21 cellular contexts compared by ENCODE assay signal in genomic region chr4:1385373-1386340, GRCh38. TPM values are rescaled to one million over a fixed set of nuclear protein-coding genes. Genes with fewer than 3 reads are reported as not detected.
DNase-seq lines count a peak whose midpoint lies in the region; ATAC-seq, FAIRE-seq and TF ChIP-seq lines count a peak whose summit lies in the region.
"Had no signal": no experiment of that assay in that cellular context is flagged by ENCODE, and none has a peak within 500 bp of the region (broad histone marks: within the 10 kb centered on the region; RNA-seq: fewer than 3 reads in every experiment).

No MANE protein-coding gene starts in this region.

- POLR2A ChIA-PET in activated naive CD8-positive, alpha-beta T cell treated with anti-CD3 and anti-CD28 coated beads, Interleukin-2, amount 10 ng/mL, durations not matched to agents 7 days and 5 days (lab: Charles Lee): no interaction called here
- POLR2A ChIA-PET in K562 (lab: Yijun Ruan, JAX): no interaction called here

- no peak for ATAC-seq in activated naive CD8-positive, alpha-beta T cell treated with anti-CD3 and anti-CD28 coated beads, Interleukin-2, amount 10 ng/mL, durations not matched to agents 7 days and 5 days (ENCODE audit: low read depth)
- no peak for ATAC-seq in K562

- H3K4me2 ChIP-seq in K562 (ENCODE audit: insufficient read depth, low read length): no peak overlapping the region

- H3K36me3 Mint-ChIP-seq in activated naive CD8-positive, alpha-beta T cell treated with anti-CD3 and anti-CD28 coated beads, Interleukin-2, amount 10 ng/mL, durations not matched to agents 7 days and 5 days: peaks cover 9% of the 10 kb centered on the region
- peaks cover 33% of the 10 kb centered on the region for H3K36me3 Mint-ChIP-seq in activated naive CD8-positive, alpha-beta T cell treated with anti-CD3 and anti-CD28 coated beads for 36 hours

- H3K27me3 Mint-ChIP-seq in activated naive CD8-positive, alpha-beta T cell treated with anti-CD3 and anti-CD28 coated beads, Interleukin-2, amount 10 ng/mL, durations not matched to agents 7 days and 5 days: no peaks in the 10 kb centered on the region
- no peaks in the 10 kb centered on the region for H3K27me3 Mint-ChIP-seq in activated naive CD8-positive, alpha-beta T cell treated with anti-CD3 and anti-CD28 coated beads for 36 hours

- BruUV-seq in K562 (replicated peaks; lab: Mats Ljungman, UMichigan): no TSS peak

- CTCF ChIA-PET in K562 (lab: Yijun Ruan, JAX; ENCODE audit: low intra/inter-chr PET ratio): no interaction called here

- H3K9me3 ChIP-seq in K562 (replicated peaks; ENCODE audit: control insufficient read depth, insufficient read depth, low read depth, low read length): no peaks in the 10 kb centered on the region
- H3K9me3 ChIP-seq in kidney (ENCODE audit: control insufficient read depth in 1 of 2, low read length in 2 of 2): peaks cover 0 to 8% of the 10 kb centered on the region in 2 donors
- peaks cover 4 to 41% (median 28%) of the 10 kb centered on the region in 8 donors for H3K9me3 ChIP-seq in spleen

- H3K9ac ChIP-seq in K562 (ENCODE audit: insufficient read depth in 1 of 2, low read depth in 2 of 2, low read length in 2 of 2) (no peak overlapping the region), kidney (ENCODE audit: low read length in 2 of 2) (no peak overlapping the region)

- FAIRE-seq in K562 (lab: Jason Lieb, UNC) (no peak), kidney (lab: Jason Lieb, UNC) (no peak)
- FAIRE-seq: GM18507 had no signal

- TF ChIP-seq POLR2A in K562 (conservative IDR thresholded peaks at IDR 0.05): no peak
- no peak for TF ChIP-seq POLR2A in spleen (IDR thresholded peaks at IDR 0.05)

- H3K27ac ChIP-seq in K562 (ENCODE audit: extremely low read depth, low read depth, low read length) (no peak overlapping the region), kidney (ENCODE audit: low read depth in 2 of 2, low read length in 2 of 2) (no peak overlapping the region), spleen (no peak overlapping the region)
- H3K27ac ChIP-seq: C4-2B, Peyer's patch had no signal

- in situ Hi-C loops in K562 (cut with MboI): no loop called here

- no peak overlapping the region for H2AFZ ChIP-seq in K562 (ENCODE audit: low read depth, low read length)

- WGBS in K562 (ENCODE audit: insufficient coverage, low coverage, missing lambda C conversion rate): 85% methylated on average over 37 of the region's 44 CpGs
- 93 to 98% (median 95%) methylated on average over 28 to 44 of the region's 44 CpGs for WGBS in spleen, 5 donors

- H3K4me3 Mint-ChIP-seq in activated naive CD8-positive, alpha-beta T cell treated with anti-CD3 and anti-CD28 coated beads, Interleukin-2, amount 10 ng/mL, durations not matched to agents 7 days and 5 days: no peak overlapping the region
- no peak overlapping the region for H3K4me3 Mint-ChIP-seq in activated naive CD8-positive, alpha-beta T cell treated with anti-CD3 and anti-CD28 coated beads for 36 hours
- H3K4me3 Mint-ChIP-seq: H9 had no signal

- TF ChIP-seq CTCF in K562 (IDR thresholded peaks at IDR 0.05 in 2 of 3, conservative IDR thresholded peaks at IDR 0.05 in 1 of 3; ENCODE audit: insufficient read depth in 2 of 3, low read depth in 1 of 3, low read length in 3 of 3) (no peak), kidney (IDR thresholded peaks at IDR 0.05; ENCODE audit: borderline replicate concordance, extremely low read depth, insufficient read depth) (no peak), spleen (IDR thresholded peaks at IDR 0.05 in 8 of 11, conservative IDR thresholded peaks at IDR 0.05 in 3 of 11) (no peak)

- no peaks in the 10 kb centered on the region for H3K4me1 ChIP-seq in K562 (replicated peaks in 1 of 2; ENCODE audit: control insufficient read depth in 2 of 2, insufficient read depth in 2 of 2, low read length in 2 of 2)
- no peaks in the 10 kb centered on the region for H3K4me1 ChIP-seq in kidney (ENCODE audit: control insufficient read depth in 1 of 2, insufficient read depth in 1 of 2, low read depth in 1 of 2, low read length in 2 of 2)
- no peaks in the 10 kb centered on the region for H3K4me1 ChIP-seq in spleen
- H3K4me1 ChIP-seq: Peyer's patch had no signal

- no peaks in the 10 kb centered on the region for H3K27me3 ChIP-seq in K562 (ENCODE audit: control insufficient read depth in 2 of 2, insufficient read depth in 2 of 2, low read length in 2 of 2)
- no peaks in the 10 kb centered on the region for H3K27me3 ChIP-seq in spleen (replicated peaks in 1 of 7)
- H3K27me3 ChIP-seq: Peyer's patch had no signal

- intact Hi-C loops in K562 (cut with micrococcal nuclease): no loop called here
- intact Hi-C loops in kidney (cut with DNase I): no loop called here
- intact Hi-C loops in spleen (cut with DNase I; ENCODE audit: low total_unique reads): no loop called here

- H3K4me1 Mint-ChIP-seq in activated naive CD8-positive, alpha-beta T cell treated with anti-CD3 and anti-CD28 coated beads, Interleukin-2, amount 10 ng/mL, durations not matched to agents 7 days and 5 days: no peaks in the 10 kb centered on the region
- no peaks in the 10 kb centered on the region for H3K4me1 Mint-ChIP-seq in activated naive CD8-positive, alpha-beta T cell treated with anti-CD3 and anti-CD28 coated beads for 36 hours
- H3K4me1 Mint-ChIP-seq: H9 had no signal

- TF ChIP-seq RAD21 in K562 (CRISPR knock-in tag; conservative IDR thresholded peaks at IDR 0.05 in 1 of 2, IDR thresholded peaks at IDR 0.05 in 1 of 2): no peak

- no peaks in the 10 kb centered on the region for H4K20me1 ChIP-seq in K562 (replicated peaks; ENCODE audit: control insufficient read depth, insufficient read depth, low read length)

- no peak overlapping the region for H3K27ac Mint-ChIP-seq in activated naive CD8-positive, alpha-beta T cell treated with anti-CD3 and anti-CD28 coated beads, Interleukin-2, amount 10 ng/mL, durations not matched to agents 7 days and 5 days
- H3K27ac Mint-ChIP-seq in activated naive CD8-positive, alpha-beta T cell treated with anti-CD3 and anti-CD28 coated beads for 36 hours: no peak overlapping the region
- H3K27ac Mint-ChIP-seq: H9 had no signal

- peaks cover 6% of the 10 kb centered on the region for H3K9me3 Mint-ChIP-seq in activated naive CD8-positive, alpha-beta T cell treated with anti-CD3 and anti-CD28 coated beads, Interleukin-2, amount 10 ng/mL, durations not matched to agents 7 days and 5 days
- peaks cover 9% of the 10 kb centered on the region for H3K9me3 Mint-ChIP-seq in activated naive CD8-positive, alpha-beta T cell treated with anti-CD3 and anti-CD28 coated beads for 36 hours

- DNase-seq in activated naive CD8-positive, alpha-beta T cell treated with anti-CD3 and anti-CD28 coated beads, Interleukin-2, amount 10 ng/mL, durations not matched to agents 7 days and 5 days: peak; percentile 20
- no peak for DNase-seq in activated naive CD8-positive, alpha-beta T cell treated with anti-CD3 and anti-CD28 coated beads for 36 hours
- DNase-seq in K562 (ENCODE audit: extremely low read depth in 1 of 4, low spot score in 3 of 4) (no peak), kidney (peak; percentile 71), spleen (peak; percentile 68), HCEC 1CT (no peak), DMS114 treated with DMSO at 0.1 percent for 48 hours (lab: John Stamatoyannopoulos, UW; ENCODE audit: unreplicated experiment) (no peak)
- no peak for DNase-seq in stimulated activated CD4-positive, alpha-beta T cell treated with anti-CD3 and anti-CD28 coated beads, Interleukin-4, amount 100 ng/mL, for 1 hour
- DNase-seq: 8988T, COR-L47, DMS53, H9, IMR-90, NCI-H1436, NCI-H2029 treated with DMSO at 0.1 percent for 48 hours, NCI-H510A treated with DMSO at 0.1 percent for 48 hours, SIG-M5 had no signal

- TF ChIP-seq EP300 in K562 (IDR thresholded peaks at IDR 0.05; ENCODE audit: low read length): no peak

- no peaks in the 10 kb centered on the region for H3K9me1 ChIP-seq in K562 (ENCODE audit: control insufficient read depth, insufficient read depth, low read length)

- no peak overlapping the region for H3K4me3 ChIP-seq in K562
- no peak overlapping the region for H3K4me3 ChIP-seq in kidney (ENCODE audit: low read length in 2 of 2)
- H3K4me3 ChIP-seq in spleen: no peak overlapping the region
- H3K4me3 ChIP-seq: Peyer's patch had no signal

- H3K36me3 ChIP-seq in K562 (ENCODE audit: control insufficient read depth, insufficient read depth, low read length) (0 out of 3 replicates have a peak, but pooled peaks cover 3% of the 10 kb centered on the region), kidney (ENCODE audit: control insufficient read depth in 1 of 2, insufficient read depth in 2 of 2, low read length in 2 of 2) (peaks cover 0 to 4% of the 10 kb centered on the region in 2 donors), spleen (peaks cover 0 to 90% (median 44%) of the 10 kb centered on the region in 6 donors)

- no peaks in the 10 kb centered on the region for H3K79me2 ChIP-seq in K562 (ENCODE audit: control insufficient read depth, insufficient read depth, low read length)

RNA-seq across cellular contexts. Expression of gene NKX1-1, which starts 20.6 kb away (rescaled TPM):
- not detected for total RNA-seq in activated naive CD8-positive, alpha-beta T cell treated with anti-CD3 and anti-CD28 coated beads, Interleukin-2, amount 10 ng/mL, durations not matched to agents 7 days and 5 days
- total RNA-seq in activated naive CD8-positive, alpha-beta T cell treated with anti-CD3 and anti-CD28 coated beads for 36 hours: not detected
- total RNA-seq in K562 (2011; cell fraction: chromatin; rRNA removed; ENCODE audit: low replicate concordance): not detected in 2 replicates
- not detected in 2 replicates for total RNA-seq in K562 (2011; cell fraction: nucleolus; rRNA removed)
- total RNA-seq in K562 (2011; cell fraction: nucleoplasm; rRNA removed): not detected in 2 replicates
- total RNA-seq in K562 (2014; rRNA removed): not detected in 2 replicates
- not detected in 2 replicates for total RNA-seq in K562 (2014; rRNA removed; fragmentation: Illumina TruSeq; extraction: Trizol)
- not detected in 2 replicates for total RNA-seq in K562 (2015; rRNA removed; fragmentation: Illumina TruSeq; extraction: Trizol)
- total RNA-seq in K562 (2021): not detected in 2 replicates
- polyA plus RNA-seq in K562 (2011; rRNA removed): not detected in 2 replicates
- polyA plus RNA-seq in K562 (2011; cell fraction: cytosol; rRNA removed): 0.12 TPM in 1 of 2 replicates, not detected in the other
- 0.20 TPM in 1 of 2 replicates, not detected in the other for polyA plus RNA-seq in K562 (2011; cell fraction: nucleus; rRNA removed)
- polyA plus RNA-seq in K562 (2012): not detected in 2 replicates
- polyA plus RNA-seq in K562 (2014; fragmentation: Illumina TruSeq; extraction: Trizol): not detected in 2 replicates
- polyA plus RNA-seq in K562 (2014; fragmentation: Nextera tagmentation; extraction: Ambion mirVana): not detected
- not detected in 2 replicates for polyA plus RNA-seq in K562 (2014; rRNA removed)
- polyA minus RNA-seq in K562 (2011; rRNA and poly(A)+ RNA removed): not detected in 2 replicates
- polyA minus RNA-seq in K562 (2011; cell fraction: cytosol; rRNA and poly(A)+ RNA removed): not detected in 2 replicates
- polyA minus RNA-seq in K562 (2011; cell fraction: nucleus; rRNA and poly(A)+ RNA removed): 0.27 TPM in 1 of 2 replicates, not detected in the other
- total RNA-seq in kidney: not detected
- polyA plus RNA-seq in kidney (ENCODE audit: insufficient read depth, low read depth, low replicate concordance): not detected
- total RNA-seq in spleen: not detected
- polyA plus RNA-seq in spleen: not detected
- total RNA-seq: H9, IMR-90, LHCN-M2, Peyer's patch had no signal
- polyA plus RNA-seq: IMR-90 had no signal

RNA-seq across cellular contexts. Expression of gene UVSSA, which starts 38.6 kb away (rescaled TPM):
- 10 to 100 TPM; 30.0 to 30.9 TPM for total RNA-seq in activated naive CD8-positive, alpha-beta T cell treated with anti-CD3 and anti-CD28 coated beads, Interleukin-2, amount 10 ng/mL, durations not matched to agents 7 days and 5 days
- 10 to 100 TPM; 13.2 to 14.1 TPM for total RNA-seq in activated naive CD8-positive, alpha-beta T cell treated with anti-CD3 and anti-CD28 coated beads for 36 hours
- total RNA-seq in K562 (2011; cell fraction: chromatin; rRNA removed; ENCODE audit: low replicate concordance): 74.2 and 130 TPM in 2 replicates
- total RNA-seq in K562 (2011; cell fraction: nucleolus; rRNA removed): 56.7 and 60.5 TPM in 2 replicates
- 48.0 and 51.4 TPM in 2 replicates for total RNA-seq in K562 (2011; cell fraction: nucleoplasm; rRNA removed)
- total RNA-seq in K562 (2014; rRNA removed): 4.5 and 5.4 TPM in 2 replicates
- 1.5 TPM in 2 replicates for total RNA-seq in K562 (2014; rRNA removed; fragmentation: Illumina TruSeq; extraction: Trizol)
- 2.6 and 2.9 TPM in 2 replicates for total RNA-seq in K562 (2015; rRNA removed; fragmentation: Illumina TruSeq; extraction: Trizol)
- total RNA-seq in K562 (2021): 12.4 and 14.6 TPM in 2 replicates
- polyA plus RNA-seq in K562 (2011; rRNA removed): 3.5 and 7.2 TPM in 2 replicates
- 3.2 and 3.4 TPM in 2 replicates for polyA plus RNA-seq in K562 (2011; cell fraction: cytosol; rRNA removed)
- polyA plus RNA-seq in K562 (2011; cell fraction: nucleus; rRNA removed): 46.4 and 58.8 TPM in 2 replicates
- 5.4 and 8.3 TPM in 2 replicates for polyA plus RNA-seq in K562 (2012)
- 3.3 and 4.7 TPM in 2 replicates for polyA plus RNA-seq in K562 (2014; fragmentation: Illumina TruSeq; extraction: Trizol)
- under 1 TPM; 0.21 to 0.27 TPM for polyA plus RNA-seq in K562 (2014; fragmentation: Nextera tagmentation; extraction: Ambion mirVana)
- 5.8 and 9.2 TPM in 2 replicates for polyA plus RNA-seq in K562 (2014; rRNA removed)
- polyA minus RNA-seq in K562 (2011; rRNA and poly(A)+ RNA removed): 2.9 and 3.6 TPM in 2 replicates
- 3.3 TPM in 2 replicates for polyA minus RNA-seq in K562 (2011; cell fraction: cytosol; rRNA and poly(A)+ RNA removed)
- polyA minus RNA-seq in K562 (2011; cell fraction: nucleus; rRNA and poly(A)+ RNA removed): 12.8 and 18.4 TPM in 2 replicates
- 32.5 TPM for total RNA-seq in kidney
- 5.2 TPM for polyA plus RNA-seq in kidney (ENCODE audit: insufficient read depth, low read depth, low replicate concordance)
- total RNA-seq in spleen: 10 to 100 TPM; 23.9 to 54.0 (median 37.1) TPM
- polyA plus RNA-seq in spleen: 10 to 100 TPM in 2 of 3 donors, 1 to 10 TPM in 1; 3.0 to 15.5 (median 10.3) TPM

Comparison
In these comparisons a context has a peak if more than half of its experiments do, and no peak if none do; other contexts are left out.
1. DNase-seq: peak in activated naive CD8-positive, alpha-beta T cell treated with anti-CD3 and anti-CD28 coated beads, Interleukin-2, amount 10 ng/mL, durations not matched to agents 7 days and 5 days (single experiment), kidney (single experiment) and spleen (single experiment); none in activated naive CD8-positive, alpha-beta T cell treated with anti-CD3 and anti-CD28 coated beads for 36 hours (single experiment), K562 (0 of 4), HCEC 1CT (single experiment), stimulated activated CD4-positive, alpha-beta T cell treated with anti-CD3 and anti-CD28 coated beads, Interleukin-4, amount 100 ng/mL, for 1 hour (single experiment) and DMS114 treated with DMSO at 0.1 percent for 48 hours (single experiment).